Comparison of ENCODE assay signal across 8 cellular contexts in genomic region chr19:49677232-49677881, GRCh38. TPM values are rescaled to one million over a fixed set of nuclear protein-coding genes. Genes with fewer than 3 reads are reported as not detected.
DNase-seq lines count a peak whose midpoint lies in the region; TF ChIP-seq lines count a peak whose summit lies in the region.

PRMT1 (plus strand) TSS chr19:49677271; CDS start chr19:49677281, 10 bp downstream.

- TF ChIP-seq CTCF in glutamatergic neuron (IDR thresholded peaks at IDR 0.05; ENCODE audit: partially characterized antibody, unreplicated experiment) (no peak), osteoblast (IDR thresholded peaks at IDR 0.05; ENCODE audit: extremely low read depth, low read depth, low read length) (no peak)

- H3K36me3 ChIP-seq in osteoblast (ENCODE audit: insufficient read depth, low read length), result peaks cover 8% of the 10 kb centered on the region

- H4K20me1 ChIP-seq in osteoblast (ENCODE audit: insufficient read depth, low read length), result peaks cover 35% of the 10 kb centered on the region

- no peaks in the 10 kb centered on the region for H3K27me3 ChIP-seq in osteoblast (ENCODE audit: insufficient read depth, low read length)

- H2AFZ ChIP-seq in osteoblast (ENCODE audit: low read length), result peak within 1 kb of the TSS; percentile 100

- DNase-seq in NCI-H1694 treated with DMSO at 0.1 percent for 48 hours (lab: John Stamatoyannopoulos, UW), result peak; percentile 61
- no peak for DNase-seq in NCI-H1694 (lab: John Stamatoyannopoulos, UW)
- peak; percentile 32 for DNase-seq in NCI-H226
- peak; percentile 62 for DNase-seq in activated naive CD4-positive, alpha-beta T cell treated with Interleukin-2 at 50 U/mL for 16 hours
- DNase-seq in glutamatergic neuron, result peak; percentile 76
- DNase-seq in osteoblast (ENCODE audit: insufficient read length, low spot score, missing footprints), result peak; percentile 93
- DNase-seq in Ammon's horn (ENCODE audit: low spot score), result no peak
- no peak for DNase-seq in pons (ENCODE audit: low spot score)

- H3K27ac Mint-ChIP-seq in glutamatergic neuron (ENCODE audit: unreplicated experiment), result peak within 1 kb of the TSS; percentile 100

- H3K27me3 Mint-ChIP-seq in glutamatergic neuron (ENCODE audit: unreplicated experiment), result peaks cover 6% of the 10 kb centered on the region

- peaks cover 12% of the 10 kb centered on the region for H3K4me1 Mint-ChIP-seq in glutamatergic neuron (ENCODE audit: low read depth, unreplicated experiment)

- peak within 1 kb of the TSS; percentile 99 for H3K4me3 ChIP-seq in osteoblast (ENCODE audit: insufficient read depth, low read length)

- peaks cover 22% of the 10 kb centered on the region for H3K4me1 ChIP-seq in osteoblast (ENCODE audit: insufficient read depth, low read length)

- H3K9me3 ChIP-seq in osteoblast (ENCODE audit: low read depth, low read length), result no peaks in the 10 kb centered on the region

- H3K4me2 ChIP-seq in osteoblast (ENCODE audit: insufficient read depth, low read length), result peak within 1 kb of the TSS; percentile 100

- no peaks in the 10 kb centered on the region for H3K36me3 Mint-ChIP-seq in glutamatergic neuron (ENCODE audit: unreplicated experiment)

- peak within 1 kb of the TSS; percentile 99 for H3K4me3 Mint-ChIP-seq in glutamatergic neuron (ENCODE audit: unreplicated experiment)

- peak within 1 kb of the TSS; percentile 100 for H3K27ac ChIP-seq in osteoblast (ENCODE audit: low read depth, low read length)

- peaks cover 7% of the 10 kb centered on the region for H3K9me3 Mint-ChIP-seq in glutamatergic neuron (ENCODE audit: unreplicated experiment)

- H3K79me2 ChIP-seq in osteoblast (ENCODE audit: insufficient read depth, low read length), result peaks cover 45% of the 10 kb centered on the region

RNA-seq across cellular contexts. Expression of gene PRMT1, which starts in this region (rescaled TPM):
- 177 TPM for total RNA-seq in glutamatergic neuron (ENCODE audit: unreplicated experiment)
- total RNA-seq in osteoblast, result 199 and 208 TPM in 2 replicates

Comparison
In these comparisons a context has a peak if more than half of its experiments do, and no peak if none do; other contexts are left out.
1. DNase-seq: peak in NCI-H1694 treated with DMSO at 0.1 percent for 48 hours (single experiment), NCI-H226 (single experiment), activated naive CD4-positive, alpha-beta T cell treated with Interleukin-2 at 50 U/mL for 16 hours (single experiment), glutamatergic neuron (single experiment) and osteoblast (single experiment); none in NCI-H1694 (single experiment), Ammon's horn (single experiment) and pons (single experiment).